1 cellular context compared by ENCODE assay signal in the genomic region with DNA sequence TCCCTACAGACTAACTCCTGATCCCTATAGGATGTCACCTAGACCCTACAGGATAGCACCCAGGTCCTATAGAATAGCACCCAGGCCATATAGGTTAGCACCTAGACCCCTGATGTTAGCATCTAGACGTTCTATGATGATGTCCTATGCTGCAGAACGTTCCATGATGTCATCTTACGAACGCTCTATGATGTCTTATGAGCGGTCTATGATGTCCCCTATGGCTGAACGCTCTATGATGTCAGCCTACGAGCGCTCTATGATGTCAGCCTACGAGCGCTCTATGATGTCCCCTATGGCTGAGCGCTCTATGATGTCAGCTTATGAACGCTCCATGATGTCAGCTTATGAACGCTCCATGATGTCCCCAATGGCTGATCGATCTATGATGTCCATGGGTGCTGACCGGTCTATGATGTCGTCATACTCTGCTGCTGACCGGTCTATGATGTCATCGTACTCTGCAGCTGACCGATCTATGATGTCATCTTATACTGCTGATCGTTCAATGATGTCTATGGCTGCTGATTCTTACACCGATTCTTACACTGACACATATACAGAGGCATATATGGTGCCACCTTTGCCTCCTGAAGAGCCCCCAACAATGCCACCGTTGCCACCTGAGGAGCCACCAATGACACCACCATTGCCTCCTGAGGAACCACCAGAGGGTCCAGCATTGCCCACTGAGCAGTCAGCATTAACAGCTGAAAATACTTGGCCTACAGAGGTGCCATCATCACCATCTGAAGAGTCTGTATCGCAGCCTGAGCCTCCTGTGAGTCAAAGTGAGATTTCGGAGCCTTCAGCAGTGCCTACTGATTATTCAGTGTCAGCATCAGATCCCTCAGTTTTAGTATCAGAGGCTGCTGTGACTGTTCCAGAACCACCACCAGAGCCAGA.
TF ChIP-seq lines count a peak whose summit lies in the region.

No MANE protein-coding gene starts in this region.

TF ChIP-seq in HEK293, 187 proteins besides CTCF, POLR2A, EP300 and RAD21:
- TF ChIP-seq ZNF561 (tag by site-specific recombination; IDR thresholded peaks at IDR 0.05; ENCODE audit: borderline replicate concordance) (0 out of 2 replicates have a peak, but pooled peaks have one; percentile 4), ZNF792 (tag by site-specific recombination; IDR thresholded peaks at IDR 0.05) (no peak), ZNF629 (tag by site-specific recombination; IDR thresholded peaks at IDR 0.05) (peak; percentile 98), SETDB1 (IDR thresholded peaks at IDR 0.05; ENCODE audit: insufficient read length, low read length) (peak; percentile 55), BCL11B (tag by site-specific recombination; IDR thresholded peaks at IDR 0.05; ENCODE audit: low read depth) (no peak), ZNF660 (tag by site-specific recombination; IDR thresholded peaks at IDR 0.05) (no peak), ZNF184 (tag by site-specific recombination; IDR thresholded peaks at IDR 0.05) (peak; percentile 15; the same call in 1 of the 2 replicates), REPIN1 (tag by site-specific recombination; IDR thresholded peaks at IDR 0.05; ENCODE audit: low read depth) (no peak), ZBTB21 (tag by site-specific recombination; IDR thresholded peaks at IDR 0.05) (peak; percentile 95), ZNF324 (tag by site-specific recombination; IDR thresholded peaks at IDR 0.05) (0 out of 2 replicates have a peak, but pooled peaks have one; percentile 36), GLI4 (tag by site-specific recombination; IDR thresholded peaks at IDR 0.05) (no peak), IKZF3 (tag by site-specific recombination; IDR thresholded peaks at IDR 0.05) (no peak), OVOL3 (tag by site-specific recombination; IDR thresholded peaks at IDR 0.05) (no peak), ZNF654 (tag by site-specific recombination; IDR thresholded peaks at IDR 0.05; ENCODE audit: low read depth) (no peak), SCRT1 (tag by site-specific recombination; IDR thresholded peaks at IDR 0.05; ENCODE audit: borderline replicate concordance) (peak; percentile 47; the same call in 1 of the 2 replicates), ZNF596 (tag by site-specific recombination; IDR thresholded peaks at IDR 0.05) (no peak), ZNF404 (tag by site-specific recombination; IDR thresholded peaks at IDR 0.05) (no peak)
- TF ChIP-seq, protein P1, sequence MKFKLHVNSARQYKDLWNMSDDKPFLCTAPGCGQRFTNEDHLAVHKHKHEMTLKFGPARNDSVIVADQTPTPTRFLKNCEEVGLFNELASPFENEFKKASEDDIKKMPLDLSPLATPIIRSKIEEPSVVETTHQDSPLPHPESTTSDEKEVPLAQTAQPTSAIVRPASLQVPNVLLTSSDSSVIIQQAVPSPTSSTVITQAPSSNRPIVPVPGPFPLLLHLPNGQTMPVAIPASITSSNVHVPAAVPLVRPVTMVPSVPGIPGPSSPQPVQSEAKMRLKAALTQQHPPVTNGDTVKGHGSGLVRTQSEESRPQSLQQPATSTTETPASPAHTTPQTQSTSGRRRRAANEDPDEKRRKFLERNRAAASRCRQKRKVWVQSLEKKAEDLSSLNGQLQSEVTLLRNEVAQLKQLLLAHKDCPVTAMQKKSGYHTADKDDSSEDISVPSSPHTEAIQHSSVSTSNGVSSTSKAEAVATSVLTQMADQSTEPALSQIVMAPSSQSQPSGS (tag by site-specific recombination; IDR thresholded peaks at IDR 0.05; ENCODE audit: low read depth): peak; percentile 98
- TF ChIP-seq, protein P2, sequence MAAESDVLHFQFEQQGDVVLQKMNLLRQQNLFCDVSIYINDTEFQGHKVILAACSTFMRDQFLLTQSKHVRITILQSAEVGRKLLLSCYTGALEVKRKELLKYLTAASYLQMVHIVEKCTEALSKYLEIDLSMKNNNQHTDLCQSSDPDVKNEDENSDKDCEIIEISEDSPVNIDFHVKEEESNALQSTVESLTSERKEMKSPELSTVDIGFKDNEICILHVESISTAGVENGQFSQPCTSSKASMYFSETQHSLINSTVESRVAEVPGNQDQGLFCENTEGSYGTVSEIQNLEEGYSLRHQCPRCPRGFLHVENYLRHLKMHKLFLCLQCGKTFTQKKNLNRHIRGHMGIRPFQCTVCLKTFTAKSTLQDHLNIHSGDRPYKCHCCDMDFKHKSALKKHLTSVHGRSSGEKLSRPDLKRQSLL (tag by site-specific recombination; IDR thresholded peaks at IDR 0.05): peak; percentile 82
TF ChIP-seq in HEK293: peak in this region for 9.
